Comparison of ENCODE assay signal across 25 cellular contexts in genomic region chrX:87736576-87736975, GRCh38.
"Had no signal": no experiment of that assay in that cellular context is flagged by ENCODE, and none has a peak within 500 bp of the region (broad histone marks: within the 10 kb centered on the region; RNA-seq: fewer than 3 reads in every experiment).

No MANE protein-coding gene starts in this region.

- H3K36me3 ChIP-seq: adrenal gland, colonic mucosa had no signal

- H3K4me1 ChIP-seq: adrenal gland, body of pancreas, colonic mucosa had no signal

- ATAC-seq: activated CD4-positive, alpha-beta T cell treated with anti-CD3 and anti-CD28 coated beads for 36 hours; activated CD8-positive, alpha-beta memory T cell treated with anti-CD3 and anti-CD28 coated beads, Interleukin-2, amount 10 ng/mL, durations not matched to agents 7 days and 5 days; activated CD8-positive, alpha-beta T cell treated with anti-CD3 and anti-CD28 coated beads, Interleukin-2, amount 10 ng/mL, durations not matched to agents 7 days and 5 days; activated naive CD8-positive, alpha-beta T cell treated with anti-CD3 and anti-CD28 coated beads, Interleukin-2, amount 50 U/mL, for 24 hours; body of pancreas; esophagus mucosa had no signal

- H3K27ac ChIP-seq: adrenal gland, body of pancreas, colonic mucosa had no signal

- H3K27me3 ChIP-seq: adrenal gland, body of pancreas, colonic mucosa had no signal

- H3K4me3 ChIP-seq: adrenal gland, body of pancreas, colonic mucosa had no signal

- H3K9me3 ChIP-seq: adrenal gland, body of pancreas, colonic mucosa had no signal

- DNase-seq: activated CD4-positive, alpha-beta memory T cell treated with anti-CD3 and anti-CD28 coated beads for 36 hours; activated CD4-positive, alpha-beta T cell treated with anti-CD3 and anti-CD28 coated beads for 36 hours; activated CD4-positive, alpha-beta T cell treated with anti-CD3 and anti-CD28 coated beads, Interleukin-2, amount 10 ng/mL, durations not matched to agents 24 days and 14 days; activated CD4-positive, CD25-positive, alpha-beta regulatory T cell; activated CD4-positive, CD25-positive, alpha-beta regulatory T cell treated with anti-CD3 and anti-CD28 coated beads, Interleukin-2, amount 50 U/mL, for 72 hours; activated CD8-positive, alpha-beta memory T cell treated with anti-CD3 and anti-CD28 coated beads, Interleukin-2, amount 10 ng/mL, durations not matched to agents 7 days and 5 days; activated CD8-positive, alpha-beta memory T cell treated with anti-CD3 and anti-CD28 coated beads, Interleukin-2, amount 50 U/mL, for 4 hours; activated CD8-positive, alpha-beta T cell treated with anti-CD3 and anti-CD28 coated beads, Interleukin-2, amount 10 ng/mL, durations not matched to agents 7 days and 5 days; activated effector memory CD4-positive, alpha-beta T cell treated with anti-CD3 and anti-CD28 coated beads, Interleukin-2, amount 50 U/mL, for 16 hours; activated naive CD4-positive, alpha-beta T cell treated with anti-CD3 and anti-CD28 coated beads for 36 hours; activated naive CD8-positive, alpha-beta T cell treated with anti-CD3 and anti-CD28 coated beads for 36 hours; activated naive CD8-positive, alpha-beta T cell treated with anti-CD3 and anti-CD28 coated beads, Interleukin-2, amount 50 U/mL, for 24 hours; activated T-cell treated with anti-CD3 and anti-CD28 coated beads, Interleukin-2, amount 50 U/mL, for 1 hour; activated T-cell treated with anti-CD3 and anti-CD28 coated beads, Interleukin-2, amount 50 U/mL, for 48 hours; adrenal gland; amygdala; aorta; body of pancreas; caudate nucleus; colonic mucosa; effector CD8-positive, alpha-beta T cell; foreskin fibroblast; glutamatergic neuron; T-helper 2 cell had no signal
